In genomic region chr11:65311197-65311631, GRCh38 we compare ENCODE assay signal across 17 cellular contexts. TPM values are rescaled to one million over a fixed set of nuclear protein-coding genes. Genes with fewer than 3 reads are reported as not detected.
DNase-seq lines count a peak whose midpoint lies in the region; ATAC-seq and TF ChIP-seq lines count a peak whose summit lies in the region.
"Had no signal": no experiment of that assay in that cellular context is flagged by ENCODE, and none has a peak within 500 bp of the region (broad histone marks: within the 10 kb centered on the region; RNA-seq: fewer than 3 reads in every experiment).

No MANE protein-coding gene starts in this region.

- 75 to 83% methylated on average over 5 of the region's 5 CpGs for WGBS in sigmoid colon, 2 donors
- 70 to 100% methylated on average over 1 to 4 of the region's 5 CpGs for WGBS in gastroesophageal sphincter (ENCODE audit: low coverage in 1 of 2), 2 donors

- intact Hi-C loops in sigmoid colon (cut with DNase I) = no loop called here

- H4K20me1 ChIP-seq in fibroblast of lung (ENCODE audit: control insufficient read depth, extremely low read depth, insufficient read depth, low read length) = no peaks in the 10 kb centered on the region

- TF ChIP-seq CTCF in RWPE2 (IDR thresholded peaks at IDR 0.05; ENCODE audit: poor library complexity, severe bottlenecking) = no peak
- no peak for TF ChIP-seq CTCF in fibroblast of lung (conservative IDR thresholded peaks at IDR 0.05 in 1 of 2, IDR thresholded peaks at IDR 0.05 in 1 of 2; ENCODE audit: low read depth in 1 of 2, low read length in 2 of 2)
- no peak for TF ChIP-seq CTCF in sigmoid colon (IDR thresholded peaks at IDR 0.05)
- TF ChIP-seq CTCF in gastroesophageal sphincter (IDR thresholded peaks at IDR 0.05) = no peak

- no peak overlapping the region for H2AFZ ChIP-seq in fibroblast of lung (ENCODE audit: low read length)
- H2AFZ ChIP-seq: hepatocyte had no signal

- H3K36me3 ChIP-seq in RWPE2 (ENCODE audit: low read depth) = no peaks in the 10 kb centered on the region
- H3K36me3 ChIP-seq in fibroblast of lung (ENCODE audit: control insufficient read depth, insufficient read depth, low read length) = no peaks in the 10 kb centered on the region
- no peaks in the 10 kb centered on the region for H3K36me3 ChIP-seq in sigmoid colon
- no peaks in the 10 kb centered on the region for H3K36me3 ChIP-seq in gastroesophageal sphincter
- H3K36me3 ChIP-seq: adrenal gland had no signal

- H3K27ac ChIP-seq in RWPE2 (ENCODE audit: poor library complexity, severe bottlenecking) = no peak overlapping the region
- peak overlapping the region; percentile 84 for H3K27ac ChIP-seq in fibroblast of lung (ENCODE audit: insufficient read depth, low read length)
- peak overlapping the region in 3 of 4 donors; percentile 14 to 45 (median 25) for H3K27ac ChIP-seq in sigmoid colon
- peak overlapping the region in 2 of 4 donors; percentile 24 to 28 for H3K27ac ChIP-seq in gastroesophageal sphincter
- H3K27ac ChIP-seq: hepatocyte had no signal

- H3K9me3 ChIP-seq in RWPE2 (ENCODE audit: severe bottlenecking) (no peaks in the 10 kb centered on the region), fibroblast of lung (ENCODE audit: control insufficient read depth, insufficient read depth, low read depth, low read length) (no peaks in the 10 kb centered on the region), sigmoid colon (no peaks in the 10 kb centered on the region), gastroesophageal sphincter (no peaks in the 10 kb centered on the region)
- H3K9me3 ChIP-seq: adrenal gland, SK-N-SH had no signal

- no peak overlapping the region for H3K4me3 ChIP-seq in RWPE2 (ENCODE audit: severe bottlenecking)
- peak overlapping the region in 1 of 4 experiments; percentile 2 for H3K4me3 ChIP-seq in fibroblast of lung (replicated peaks in 1 of 4; ENCODE audit: control extremely low read depth in 1 of 4, insufficient read depth in 1 of 4, low read depth in 3 of 4, low read length in 4 of 4)
- no peak overlapping the region for H3K4me3 ChIP-seq in sigmoid colon
- H3K4me3 ChIP-seq in gastroesophageal sphincter = no peak overlapping the region
- H3K4me3 ChIP-seq: adrenal gland, hepatocyte had no signal

- ATAC-seq in RWPE2 (ENCODE audit: low read depth) (peak; percentile 7; the same call in 2 of the 3 replicates), GM21381 (IDR thresholded peaks at IDR 0.05; ENCODE audit: unreplicated experiment) (no peak), gastroesophageal sphincter (no peak)
- ATAC-seq: CD8-positive, alpha-beta T cell had no signal

- H3K9ac ChIP-seq in fibroblast of lung (ENCODE audit: insufficient read depth, low read length) = peak overlapping the region; percentile 41
- H3K9ac ChIP-seq: SK-N-SH had no signal

- DNase-seq in GOT3 (lab: John Stamatoyannopoulos, UW) (peak; percentile 21), RWPE2 (ENCODE audit: low spot score) (no peak), fibroblast of lung (ENCODE audit: low read depth in 2 of 2) (peak in 1 of 2 donors; percentile 81), sigmoid colon (no peak)
- no peak for DNase-seq in stimulated activated naive CD4-positive, alpha-beta T cell (lab: John Stamatoyannopoulos, UW)
- DNase-seq in stimulated activated CD4-positive, alpha-beta T cell treated with anti-CD3 and anti-CD28 coated beads, Interleukin-2, amount 100 ng/mL, for 48 hours = no peak
- DNase-seq: activated CD4-positive, CD25-positive, alpha-beta regulatory T cell treated with anti-CD3 and anti-CD28 coated beads, Interleukin-2, amount 50 U/mL, for 72 hours; CD8-positive, alpha-beta T cell; effector memory CD4-positive, alpha-beta T cell; NCI-H446 treated with DMSO at 0.1 percent for 48 hours; SK-N-SH had no signal

- peak overlapping the region; percentile 79 for H3K4me2 ChIP-seq in fibroblast of lung (ENCODE audit: extremely low read depth, insufficient read depth, low read length)
- H3K4me2 ChIP-seq: hepatocyte, SK-N-SH had no signal

- no peaks in the 10 kb centered on the region for H3K27me3 ChIP-seq in RWPE2 (ENCODE audit: insufficient read depth, poor library complexity, severe bottlenecking)
- H3K27me3 ChIP-seq in fibroblast of lung (ENCODE audit: control insufficient read depth, insufficient read depth, low read length) = no peaks in the 10 kb centered on the region
- no peaks in the 10 kb centered on the region for H3K27me3 ChIP-seq in sigmoid colon
- no peaks in the 10 kb centered on the region for H3K27me3 ChIP-seq in gastroesophageal sphincter
- H3K27me3 ChIP-seq: adrenal gland, hepatocyte had no signal

- TF ChIP-seq POLR2A in sigmoid colon (IDR thresholded peaks at IDR 0.05) (no peak), gastroesophageal sphincter (IDR thresholded peaks at IDR 0.05) (no peak)

- H3K79me2 ChIP-seq in fibroblast of lung (ENCODE audit: control insufficient read depth, insufficient read depth, low read length) = peaks cover 28% of the 10 kb centered on the region

- TF ChIP-seq EP300 in sigmoid colon (IDR thresholded peaks at IDR 0.05) = no peak
- TF ChIP-seq EP300 in gastroesophageal sphincter (IDR thresholded peaks at IDR 0.05) = no peak

- peaks cover 26% of the 10 kb centered on the region for H3K4me1 ChIP-seq in RWPE2 (ENCODE audit: insufficient read depth, poor library complexity, severe bottlenecking)
- H3K4me1 ChIP-seq in fibroblast of lung (ENCODE audit: control insufficient read depth, extremely low read depth, insufficient read depth, low read length) = peaks cover 35% of the 10 kb centered on the region
- peaks cover 0 to 62% (median 58%) of the 10 kb centered on the region in 4 donors for H3K4me1 ChIP-seq in sigmoid colon
- peaks cover 0 to 78% (median 38%) of the 10 kb centered on the region in 3 donors for H3K4me1 ChIP-seq in gastroesophageal sphincter

RNA-seq across cellular contexts. Expression of gene CDC42EP2, which starts 3.5 kb away (rescaled TPM):
- total RNA-seq in fibroblast of lung (12.3 and 25.6 TPM in 2 replicates), sigmoid colon (10 to 100 TPM; 11.0 to 29.1 (median 16.5) TPM), gastroesophageal sphincter (10 to 100 TPM; 26.3 to 63.4 (median 42.8) TPM)
- polyA plus RNA-seq in fibroblast of lung (31.7 and 48.4 TPM in 2 replicates), sigmoid colon (10 to 100 TPM in 2 of 3 donors, 1 to 10 TPM in 1; 8.8 to 15.0 (median 11.4) TPM)
- 56.1 and 78.8 TPM in 2 replicates for polyA plus RNA-seq in fibroblast of lung (2012)
- 164 and 172 TPM in 2 replicates for polyA minus RNA-seq in fibroblast of lung (ENCODE audit: low replicate concordance)

RNA-seq across cellular contexts. Expression of gene DPF2, which starts 22.4 kb away (rescaled TPM):
- total RNA-seq in fibroblast of lung = 37.5 and 42.9 TPM in 2 replicates
- polyA plus RNA-seq in fibroblast of lung = 55.1 and 76.4 TPM in 2 replicates
- 38.3 and 46.3 TPM in 2 replicates for polyA plus RNA-seq in fibroblast of lung (2012)
- polyA minus RNA-seq in fibroblast of lung (ENCODE audit: low replicate concordance) = 95.3 and 148 TPM in 2 replicates
- total RNA-seq in sigmoid colon = 10 to 100 TPM; 28.5 to 51.2 (median 40.5) TPM
- 10 to 100 TPM; 13.8 to 25.4 (median 14.1) TPM for polyA plus RNA-seq in sigmoid colon
- 10 to 100 TPM; 42.5 to 72.7 (median 62.1) TPM for total RNA-seq in gastroesophageal sphincter

RNA-seq across cellular contexts. Expression of gene TIGD3, which starts 43.3 kb away (rescaled TPM):
- total RNA-seq in fibroblast of lung = under 0.01 and 0.17 TPM in 2 replicates
- 0.03 TPM in 1 of 2 replicates, not detected in the other for polyA plus RNA-seq in fibroblast of lung
- polyA plus RNA-seq in fibroblast of lung (2012) = 0.07 and 0.08 TPM in 2 replicates
- not detected in 2 replicates for polyA minus RNA-seq in fibroblast of lung (ENCODE audit: low replicate concordance)
- total RNA-seq in sigmoid colon = under 1 TPM in 3 of 4 donors, not detected in 1; 0.14 to 0.36 (median 0.33) TPM
- under 1 TPM in 2 of 3 donors, not detected in 1; 0.69 to 0.96 TPM for polyA plus RNA-seq in sigmoid colon
- total RNA-seq in gastroesophageal sphincter = under 1 TPM in 2 of 4 donors, not detected in 2; 0.27 to 0.67 TPM
- total RNA-seq: lung microvascular endothelial cell, subcutaneous adipose tissue had no signal

RNA-seq across cellular contexts. Expression of gene POLA2, which starts 49.5 kb away (rescaled TPM):
- total RNA-seq in fibroblast of lung (1.0 and 2.8 TPM in 2 replicates), sigmoid colon (1 to 10 TPM; 3.6 to 8.8 (median 4.8) TPM), gastroesophageal sphincter (10 to 100 TPM in 2 of 4 donors, 1 to 10 TPM in 2; 7.7 to 18.5 (median 13.2) TPM)
- polyA plus RNA-seq in fibroblast of lung (9.8 and 33.6 TPM in 2 replicates), sigmoid colon (10 to 100 TPM in 1 of 3 donors, 1 to 10 TPM in 2; 4.6 to 13.4 (median 5.4) TPM)
- polyA plus RNA-seq in fibroblast of lung (2012) = 6.7 and 20.1 TPM in 2 replicates
- 14.6 and 53.5 TPM in 2 replicates for polyA minus RNA-seq in fibroblast of lung (ENCODE audit: low replicate concordance)
